Comparison of ENCODE assay signal across 1 cellular context in genomic region chr9:36190388-36191289, GRCh38.
A peak's percentile ranks its signal among the peaks of the same experiment; 100 is the strongest.
TF ChIP-seq lines count a peak whose summit lies in the region.

A gene with protein sequence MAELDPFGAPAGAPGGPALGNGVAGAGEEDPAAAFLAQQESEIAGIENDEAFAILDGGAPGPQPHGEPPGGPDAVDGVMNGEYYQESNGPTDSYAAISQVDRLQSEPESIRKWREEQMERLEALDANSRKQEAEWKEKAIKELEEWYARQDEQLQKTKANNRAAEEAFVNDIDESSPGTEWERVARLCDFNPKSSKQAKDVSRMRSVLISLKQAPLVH (plus strand): TSS chr9:36190921. CDS start chr9:36191057, 136 bp downstream.

TF ChIP-seq in K562, 482 proteins besides CTCF, POLR2A, EP300 and RAD21 (continued from another document and continues in another):
- TF ChIP-seq FOXP4 (CRISPR knock-in tag; IDR thresholded peaks at IDR 0.05; ENCODE audit: borderline replicate concordance), result no peak; the same call in 1 of the 2 replicates
- no peak for TF ChIP-seq ZNF778 (CRISPR knock-in tag; IDR thresholded peaks at IDR 0.05)
- TF ChIP-seq PPARD (CRISPR knock-in tag; IDR thresholded peaks at IDR 0.05), result no peak
- TF ChIP-seq ZFP36 (IDR thresholded peaks at IDR 0.05; ENCODE audit: low read depth, low read length, partially characterized antibody), result no peak
- no peak for TF ChIP-seq HNRNPH1 (optimal IDR thresholded peaks at IDR 0.05; ENCODE audit: low read depth, low read length)
- no peak for TF ChIP-seq ZKSCAN8 (CRISPR knock-in tag; IDR thresholded peaks at IDR 0.05)
- TF ChIP-seq ZNF133 (CRISPR knock-in tag; IDR thresholded peaks at IDR 0.05), result no peak
- peak; percentile 24; the same call in 1 of the 2 replicates for TF ChIP-seq ZNF449 (CRISPR knock-in tag; IDR thresholded peaks at IDR 0.05)
- TF ChIP-seq ARID2 (IDR thresholded peaks at IDR 0.05), result no peak
- no peak for TF ChIP-seq FOSL1 (tag; conservative IDR thresholded peaks at IDR 0.05)
- no peak for TF ChIP-seq NR1H2 (CRISPR knock-in tag; IDR thresholded peaks at IDR 0.05)
- no peak for TF ChIP-seq PATZ1 (CRISPR knock-in tag; IDR thresholded peaks at IDR 0.05; ENCODE audit: borderline replicate concordance)
- no peak for TF ChIP-seq SMARCB1 (IDR thresholded peaks at IDR 0.05; ENCODE audit: insufficient read length, low read depth)
- no peak for TF ChIP-seq HEY1 (CRISPR knock-in tag; IDR thresholded peaks at IDR 0.05; ENCODE audit: borderline replicate concordance)
- TF ChIP-seq ETS1 (conservative IDR thresholded peaks at IDR 0.05; ENCODE audit: control insufficient read depth, low read depth, low read length), result no peak
- no peak for TF ChIP-seq HDAC6 (IDR thresholded peaks at IDR 0.05; ENCODE audit: low read depth, low read length)
- TF ChIP-seq, protein P1, sequence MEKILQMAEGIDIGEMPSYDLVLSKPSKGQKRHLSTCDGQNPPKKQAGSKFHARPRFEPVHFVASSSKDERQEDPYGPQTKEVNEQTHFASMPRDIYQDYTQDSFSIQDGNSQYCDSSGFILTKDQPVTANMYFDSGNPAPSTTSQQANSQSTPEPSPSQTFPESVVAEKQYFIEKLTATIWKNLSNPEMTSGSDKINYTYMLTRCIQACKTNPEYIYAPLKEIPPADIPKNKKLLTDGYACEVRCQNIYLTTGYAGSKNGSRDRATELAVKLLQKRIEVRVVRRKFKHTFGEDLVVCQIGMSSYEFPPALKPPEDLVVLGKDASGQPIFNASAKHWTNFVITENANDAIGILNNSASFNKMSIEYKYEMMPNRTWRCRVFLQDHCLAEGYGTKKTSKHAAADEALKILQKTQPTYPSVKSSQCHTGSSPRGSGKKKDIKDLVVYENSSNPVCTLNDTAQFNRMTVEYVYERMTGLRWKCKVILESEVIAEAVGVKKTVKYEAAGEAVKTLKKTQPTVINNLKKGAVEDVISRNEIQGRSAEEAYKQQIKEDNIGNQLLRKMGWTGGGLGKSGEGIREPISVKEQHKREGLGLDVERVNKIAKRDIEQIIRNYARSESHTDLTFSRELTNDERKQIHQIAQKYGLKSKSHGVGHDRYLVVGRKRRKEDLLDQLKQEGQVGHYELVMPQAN (IDR thresholded peaks at IDR 0.05; ENCODE audit: borderline replicate concordance), result peak; percentile 66; the same call in 1 of the 2 replicates
- TF ChIP-seq, protein P2, sequence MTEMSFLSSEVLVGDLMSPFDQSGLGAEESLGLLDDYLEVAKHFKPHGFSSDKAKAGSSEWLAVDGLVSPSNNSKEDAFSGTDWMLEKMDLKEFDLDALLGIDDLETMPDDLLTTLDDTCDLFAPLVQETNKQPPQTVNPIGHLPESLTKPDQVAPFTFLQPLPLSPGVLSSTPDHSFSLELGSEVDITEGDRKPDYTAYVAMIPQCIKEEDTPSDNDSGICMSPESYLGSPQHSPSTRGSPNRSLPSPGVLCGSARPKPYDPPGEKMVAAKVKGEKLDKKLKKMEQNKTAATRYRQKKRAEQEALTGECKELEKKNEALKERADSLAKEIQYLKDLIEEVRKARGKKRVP (CRISPR knock-in tag; IDR thresholded peaks at IDR 0.05), result no peak
- TF ChIP-seq RBM39 (optimal IDR thresholded peaks at IDR 0.05; ENCODE audit: low read depth, low read length), result no peak
- no peak for TF ChIP-seq CBX8 (IDR thresholded peaks at IDR 0.05; ENCODE audit: borderline replicate concordance, extremely low read depth, low read depth, low read length, poor library complexity, severe bottlenecking)
- TF ChIP-seq SREBF2 (CRISPR knock-in tag; IDR thresholded peaks at IDR 0.05), result no peak
- TF ChIP-seq ZFP91 (CRISPR knock-in tag; IDR thresholded peaks at IDR 0.05), result no peak
- TF ChIP-seq XRCC3 (IDR thresholded peaks at IDR 0.05), result no peak
- TF ChIP-seq FOXA3 (CRISPR knock-in tag; conservative IDR thresholded peaks at IDR 0.05 in 1 of 2, IDR thresholded peaks at IDR 0.05 in 1 of 2), result no peak
- no peak for TF ChIP-seq HDGF (IDR thresholded peaks at IDR 0.05)
- no peak for TF ChIP-seq HLTF (IDR thresholded peaks at IDR 0.05)
- no peak for TF ChIP-seq PBX2 (CRISPR knock-in tag; IDR thresholded peaks at IDR 0.05; ENCODE audit: low read depth)
- no peak for TF ChIP-seq PBX2 (tag; conservative IDR thresholded peaks at IDR 0.05; ENCODE audit: low read depth)
- peak; percentile 74 for TF ChIP-seq POLR2AphosphoS5 (IDR thresholded peaks at IDR 0.05; ENCODE audit: control insufficient read depth, insufficient read depth, low read depth, low read length)
- TF ChIP-seq ZEB2 (IDR thresholded peaks at IDR 0.05), result no peak
- no peak for TF ChIP-seq MAFG (tag; conservative IDR thresholded peaks at IDR 0.05)
- TF ChIP-seq, protein P3, sequence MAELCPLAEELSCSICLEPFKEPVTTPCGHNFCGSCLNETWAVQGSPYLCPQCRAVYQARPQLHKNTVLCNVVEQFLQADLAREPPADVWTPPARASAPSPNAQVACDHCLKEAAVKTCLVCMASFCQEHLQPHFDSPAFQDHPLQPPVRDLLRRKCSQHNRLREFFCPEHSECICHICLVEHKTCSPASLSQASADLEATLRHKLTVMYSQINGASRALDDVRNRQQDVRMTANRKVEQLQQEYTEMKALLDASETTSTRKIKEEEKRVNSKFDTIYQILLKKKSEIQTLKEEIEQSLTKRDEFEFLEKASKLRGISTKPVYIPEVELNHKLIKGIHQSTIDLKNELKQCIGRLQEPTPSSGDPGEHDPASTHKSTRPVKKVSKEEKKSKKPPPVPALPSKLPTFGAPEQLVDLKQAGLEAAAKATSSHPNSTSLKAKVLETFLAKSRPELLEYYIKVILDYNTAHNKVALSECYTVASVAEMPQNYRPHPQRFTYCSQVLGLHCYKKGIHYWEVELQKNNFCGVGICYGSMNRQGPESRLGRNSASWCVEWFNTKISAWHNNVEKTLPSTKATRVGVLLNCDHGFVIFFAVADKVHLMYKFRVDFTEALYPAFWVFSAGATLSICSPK (IDR thresholded peaks at IDR 0.05; ENCODE audit: borderline replicate concordance), result no peak
- no peak for TF ChIP-seq THRAP3 (IDR thresholded peaks at IDR 0.05; ENCODE audit: borderline replicate concordance)
- peak; percentile 90 for TF ChIP-seq PHF8 (IDR thresholded peaks at IDR 0.05; ENCODE audit: borderline replicate concordance, low read length)
- TF ChIP-seq CHD2 (IDR thresholded peaks at IDR 0.05; ENCODE audit: low read depth, low read length), result no peak
- no peak for TF ChIP-seq HMG20B (CRISPR knock-in tag; IDR thresholded peaks at IDR 0.05)
- TF ChIP-seq NONO (IDR thresholded peaks at IDR 0.05; ENCODE audit: low read depth in 2 of 2, low read length in 1 of 2), result 0 out of 4 replicates have a peak, but pooled peaks of 1 of the 2 experiments have one; percentile 19
- TF ChIP-seq MCM5 (IDR thresholded peaks at IDR 0.05; ENCODE audit: low read depth), result no peak
- TF ChIP-seq GTF2F1 (IDR thresholded peaks at IDR 0.05; ENCODE audit: low read depth, low read length), result no peak
- no peak; the same call in 1 of the 2 replicates for TF ChIP-seq POLR2AphosphoS2 (IDR thresholded peaks at IDR 0.05; ENCODE audit: low read length)
- TF ChIP-seq CC2D1A (IDR thresholded peaks at IDR 0.05), result 0 out of 2 replicates have a peak, but pooled peaks have one; percentile 42
- no peak for TF ChIP-seq ZNF354B (CRISPR knock-in tag; IDR thresholded peaks at IDR 0.05)
- TF ChIP-seq E2F1 (CRISPR knock-in tag; IDR thresholded peaks at IDR 0.05), result no peak
- no peak for TF ChIP-seq ZNF3 (CRISPR knock-in tag; IDR thresholded peaks at IDR 0.05)
- TF ChIP-seq ZNF79 (CRISPR knock-in tag; IDR thresholded peaks at IDR 0.05; ENCODE audit: low read depth), result no peak
- TF ChIP-seq SAFB2 (IDR thresholded peaks at IDR 0.05; ENCODE audit: borderline replicate concordance, low read depth, low read length, severe bottlenecking), result no peak
- no peak for TF ChIP-seq NBN (IDR thresholded peaks at IDR 0.05; ENCODE audit: low read depth)
- peak; percentile 88 for TF ChIP-seq TAF1 (IDR thresholded peaks at IDR 0.05; ENCODE audit: control insufficient read depth, extremely low read depth, insufficient read depth, low read length, severe bottlenecking)
- TF ChIP-seq ZNF583 (CRISPR knock-in tag; IDR thresholded peaks at IDR 0.05), result no peak
